ENCODE assay signal across 8 cellular contexts in genomic region chrX:100685284-100685996, GRCh38. TPM values are rescaled to one million over a fixed set of nuclear protein-coding genes. Genes with fewer than 3 reads are reported as not detected.
DNase-seq lines count a peak whose midpoint lies in the region; ATAC-seq and TF ChIP-seq lines count a peak whose summit lies in the region.

No MANE protein-coding gene starts in this region.

- TF ChIP-seq POLR2A in gastrocnemius medialis (IDR thresholded peaks at IDR 0.05): no peak

- no peaks in the 10 kb centered on the region for H3K9me3 ChIP-seq in adipocyte (ENCODE audit: control insufficient read depth, low read length)
- no peaks in the 10 kb centered on the region for H3K9me3 ChIP-seq in right atrium auricular region
- H3K9me3 ChIP-seq in gastrocnemius medialis: no peaks in the 10 kb centered on the region

- in situ Hi-C loops in gastrocnemius medialis (cut with MboI; ENCODE audit: low sequenced_read_pairs in 4 of 4): loop anchor here in 3 of 4 donors (5.0 to 10.0 kb wide), 2 partner anchors 79 to 82 kb away; no protein-coding TSS in a partner anchor

- H3K36me3 ChIP-seq in adipocyte (ENCODE audit: control insufficient read depth, insufficient read depth, low read length, severe bottlenecking) (peaks cover 3% of the 10 kb centered on the region), right atrium auricular region (no peaks in the 10 kb centered on the region), gastrocnemius medialis (no peaks in the 10 kb centered on the region)

- H3K4me3 ChIP-seq in adipocyte (ENCODE audit: low read length): no peak overlapping the region
- H3K4me3 ChIP-seq in right atrium auricular region: no peak overlapping the region
- no peak overlapping the region for H3K4me3 ChIP-seq in gastrocnemius medialis

- peaks cover 36% of the 10 kb centered on the region for H3K4me1 ChIP-seq in adipocyte (ENCODE audit: control insufficient read depth, insufficient read depth, low read length)
- H3K4me1 ChIP-seq in right atrium auricular region: no peaks in the 10 kb centered on the region
- H3K4me1 ChIP-seq in gastrocnemius medialis: no peaks in the 10 kb centered on the region

- peak overlapping the region; percentile 57 for H3K9ac ChIP-seq in adipocyte (ENCODE audit: low read length)

- DNase-seq in NCI-H128 (lab: John Stamatoyannopoulos, UW; ENCODE audit: unreplicated experiment): peak; percentile 38
- DNase-seq in SW 1271 (lab: John Stamatoyannopoulos, UW): peak; percentile 3 to 27
- peak; percentile 79 for DNase-seq in adipocyte (ENCODE audit: low read depth)
- DNase-seq in right atrium auricular region (ENCODE audit: low spot score): peak; percentile 79
- peak in 1 of 2 donors; percentile 30 for DNase-seq in gastrocnemius medialis
- no peak for DNase-seq in mesenteric fat pad (ENCODE audit: low spot score)

- ATAC-seq in HG02610 (IDR thresholded peaks at IDR 0.05; ENCODE audit: unreplicated experiment): peak; percentile 57
- peak; percentile 62 to 75 for ATAC-seq in gastrocnemius medialis

- intact Hi-C loops in gastrocnemius medialis (cut with DNase I; ENCODE audit: low total_unique reads): loop anchor here (1.0 kb wide), 1 partner anchor 83 kb away; no protein-coding TSS in a partner anchor

- peaks cover 24% of the 10 kb centered on the region for H3K27me3 ChIP-seq in adipocyte (replicated peaks; ENCODE audit: control insufficient read depth, insufficient read depth, low read length)
- peaks cover 0 to 3% of the 10 kb centered on the region in 2 donors for H3K27me3 ChIP-seq in right atrium auricular region
- no peaks in the 10 kb centered on the region for H3K27me3 ChIP-seq in gastrocnemius medialis

- TF ChIP-seq CTCF in GM12872 (IDR thresholded peaks at IDR 0.05; ENCODE audit: insufficient read depth, low read depth, low read length) (peak; percentile 80), right atrium auricular region (IDR thresholded peaks at IDR 0.05) (peak; percentile 54 to 85), gastrocnemius medialis (IDR thresholded peaks at IDR 0.05 in 4 of 5, conservative IDR thresholded peaks at IDR 0.05 in 1 of 5) (peak; percentile 61 to 75 (median 75))

- H3K27ac ChIP-seq in right atrium auricular region: no peak overlapping the region
- H3K27ac ChIP-seq in gastrocnemius medialis: peak overlapping the region in 1 of 4 donors; percentile 27

RNA-seq across cellular contexts. Expression of gene SRPX2, which starts 41.4 kb away (rescaled TPM):
- 10 to 100 TPM; 14.9 to 15.3 TPM for total RNA-seq in right atrium auricular region
- 10 to 100 TPM in 3 of 4 donors, 1 to 10 TPM in 1; 2.4 to 16.6 (median 15.2) TPM for total RNA-seq in gastrocnemius medialis
- 224 TPM for total RNA-seq in mesenteric fat pad

RNA-seq across cellular contexts. Expression of gene SYTL4, which starts 46.5 kb away (rescaled TPM):
- total RNA-seq in right atrium auricular region (1 to 10 TPM; 3.2 to 4.8 TPM), gastrocnemius medialis (1 to 10 TPM; 2.5 to 4.0 (median 3.1) TPM), mesenteric fat pad (12.3 TPM)

RNA-seq across cellular contexts. Expression of gene TSPAN6, which starts 48.8 kb away (rescaled TPM):
- total RNA-seq in right atrium auricular region (10 to 100 TPM in 1 of 2 donors, 1 to 10 TPM in 1; 7.5 to 12.0 TPM), gastrocnemius medialis (1 to 10 TPM; 2.5 to 5.9 (median 3.1) TPM), mesenteric fat pad (34.7 TPM)

Comparison
In these comparisons a context has a peak if more than half of its experiments do, and no peak if none do; other contexts are left out.
1. RNA of gene SRPX2, which starts 41.4 kb away (total RNA-seq): 224 TPM in mesenteric fat pad (single experiment); 2.4 to 16.6 TPM in gastrocnemius medialis and 14.9 to 15.3 TPM in right atrium auricular region; every median in the first group is over 10 times any median in the second.
2. Peak in every context shown above with its lines, with median percentiles within 50 percentile points of each other: CTCF ChIP-seq.